In genomic region chr1:103525607-103526507, GRCh38 we compare ENCODE assay signal across 7 cellular contexts.
DNase-seq lines count a peak whose midpoint lies in the region; ATAC-seq, FAIRE-seq and TF ChIP-seq lines count a peak whose summit lies in the region.

RNPC3 (plus strand) TSS chr1:103525699; CDS start chr1:103526071, 372 bp downstream.

- DNase-seq in GM18507 (ENCODE audit: extremely low spot score, insufficient read length, low read depth) (peak; percentile 60), NCI-H2029 treated with DMSO at 0.1 percent for 48 hours (lab: John Stamatoyannopoulos, UW) (peak; percentile 88), T-helper 9 cell (peak; percentile 87), astrocyte of the hippocampus (ENCODE audit: low read depth, low spot score) (peak; percentile 95), hypothalamus (lab: John Stamatoyannopoulos, UW) (peak; percentile 24 to 95 (median 81)), retinal pigment epithelial cell (ENCODE audit: low read depth) (peak; percentile 62)

- TF ChIP-seq CTCF in retinal pigment epithelial cell (conservative IDR thresholded peaks at IDR 0.05; ENCODE audit: low read depth, low read length), result no peak

- ATAC-seq in HG02981 (IDR thresholded peaks at IDR 0.05; ENCODE audit: unreplicated experiment), result peak; percentile 72

- peak within 1 kb of the TSS; percentile 80 for H3K4me3 ChIP-seq in retinal pigment epithelial cell (ENCODE audit: low read length)

- peak; percentile 75 for FAIRE-seq in GM18507 (lab: Jason Lieb, UNC)

Comparison
In these comparisons a context has a peak if more than half of its experiments do, and no peak if none do; other contexts are left out.
1. Peak in every context shown above with its lines: DNase-seq, ATAC-seq and H3K4me3 ChIP-seq.